In genomic region chr19:17394891-17395415, GRCh38 we compare ENCODE assay signal across 6 cellular contexts. TPM values are rescaled to one million over a fixed set of nuclear protein-coding genes. Genes with fewer than 3 reads are reported as not detected.
DNase-seq lines count a peak whose midpoint lies in the region; ATAC-seq lines count a peak whose summit lies in the region.

No MANE protein-coding gene starts in this region.

- POLR2A ChIA-PET in activated CD4-positive, alpha-beta memory T cell treated with anti-CD3 and anti-CD28 coated beads, Interleukin-2, amount 10 ng/mL, durations not matched to agents 7 days and 5 days (lab: Charles Lee) = interaction anchor here (1.2 to 2.9 kb wide), 2 partner anchors 9 to 70 kb away, joined by 3 to 23 read pairs; partner anchors contain the start of gene BST2

- CTCF ChIA-PET in activated CD4-positive, alpha-beta memory T cell treated with anti-CD3 and anti-CD28 coated beads, Interleukin-2, amount 10 ng/mL, durations not matched to agents 7 days and 5 days (lab: Charles Lee) = interaction anchor here (0.6 to 4.3 kb wide), 6 partner anchors 8 to 71 kb away, joined by 3 to 14 read pairs (median 4); partner anchors contain the start of gene BST2

- peaks cover 31% of the 10 kb centered on the region for H3K4me1 Mint-ChIP-seq in activated CD4-positive, alpha-beta memory T cell treated with anti-CD3 and anti-CD28 coated beads, Interleukin-2, amount 10 ng/mL, durations not matched to agents 7 days and 5 days

- peak overlapping the region; percentile 72 for H3K27ac Mint-ChIP-seq in activated CD4-positive, alpha-beta memory T cell treated with anti-CD3 and anti-CD28 coated beads, Interleukin-2, amount 10 ng/mL, durations not matched to agents 7 days and 5 days

- peaks cover 23% of the 10 kb centered on the region for H3K36me3 Mint-ChIP-seq in activated CD4-positive, alpha-beta memory T cell treated with anti-CD3 and anti-CD28 coated beads, Interleukin-2, amount 10 ng/mL, durations not matched to agents 7 days and 5 days (ENCODE audit: low read depth)

- peak; percentile 27 to 28 for ATAC-seq in left cardiac atrium

- intact Hi-C loops in left cardiac atrium (cut with DNase I) (loop anchor here in 1 of 2 donors (10.0 kb wide), 1 partner anchor 70 kb away; the partner anchor contains the start of gene NXNL1), posterior vena cava (cut with DNase I) (loop anchor here (5.0 kb wide), 2 partner anchors 53 to 72 kb away; no protein-coding TSS in a partner anchor)

- H3K4me3 Mint-ChIP-seq in activated CD4-positive, alpha-beta memory T cell treated with anti-CD3 and anti-CD28 coated beads, Interleukin-2, amount 10 ng/mL, durations not matched to agents 7 days and 5 days = no peak overlapping the region

- DNase-seq in AG08396 (ENCODE audit: low spot score) = peak; percentile 81
- DNase-seq in Kasumi-1 (lab: John Stamatoyannopoulos, UW) = peak; percentile 82 to 84
- peak; percentile 80 for DNase-seq in activated CD4-positive, alpha-beta memory T cell treated with anti-CD3 and anti-CD28 coated beads, Interleukin-2, amount 10 ng/mL, durations not matched to agents 7 days and 5 days
- peak; percentile 78 for DNase-seq in left cardiac atrium
- DNase-seq in stimulated activated CD8-positive, alpha-beta memory T cell treated with anti-CD3 and anti-CD28 coated beads, Interleukin-7, amount 100 ng/mL, for 48 hours (ENCODE audit: extremely low read depth in 1 of 2, low read depth in 1 of 2) = peak; percentile 36 to 56
- DNase-seq in posterior vena cava (ENCODE audit: low spot score) = no peak

- H3K27me3 Mint-ChIP-seq in activated CD4-positive, alpha-beta memory T cell treated with anti-CD3 and anti-CD28 coated beads, Interleukin-2, amount 10 ng/mL, durations not matched to agents 7 days and 5 days = peaks cover 10% of the 10 kb centered on the region

- no peaks in the 10 kb centered on the region for H3K9me3 Mint-ChIP-seq in activated CD4-positive, alpha-beta memory T cell treated with anti-CD3 and anti-CD28 coated beads, Interleukin-2, amount 10 ng/mL, durations not matched to agents 7 days and 5 days

RNA-seq across cellular contexts. Expression of gene CCDC194, which starts 1.0 kb away (rescaled TPM):
- total RNA-seq in activated CD4-positive, alpha-beta memory T cell treated with anti-CD3 and anti-CD28 coated beads, Interleukin-2, amount 10 ng/mL, durations not matched to agents 7 days and 5 days = 1 to 10 TPM; 4.9 to 7.0 TPM
- not detected for total RNA-seq in left cardiac atrium
- under 1 TPM in 1 of 2 donors, not detected in 1; 0.52 TPM for total RNA-seq in posterior vena cava

RNA-seq across cellular contexts. Expression of gene BST2, which starts 10.5 kb away (rescaled TPM):
- 100 to 1,000 TPM; 288 to 301 TPM for total RNA-seq in activated CD4-positive, alpha-beta memory T cell treated with anti-CD3 and anti-CD28 coated beads, Interleukin-2, amount 10 ng/mL, durations not matched to agents 7 days and 5 days
- total RNA-seq in left cardiac atrium (10 to 100 TPM; 56.9 to 72.6 TPM), posterior vena cava (10 to 100 TPM; 37.8 to 82.9 TPM)

RNA-seq across cellular contexts. Expression of gene PLVAP, which starts 17.8 kb away (rescaled TPM):
- not detected for total RNA-seq in activated CD4-positive, alpha-beta memory T cell treated with anti-CD3 and anti-CD28 coated beads, Interleukin-2, amount 10 ng/mL, durations not matched to agents 7 days and 5 days
- total RNA-seq in left cardiac atrium (100 to 1,000 TPM; 102 to 137 TPM), posterior vena cava (100 to 1,000 TPM; 151 to 181 TPM)

RNA-seq across cellular contexts. Expression of gene MVB12A, which starts 24.9 kb away (rescaled TPM):
- total RNA-seq in activated CD4-positive, alpha-beta memory T cell treated with anti-CD3 and anti-CD28 coated beads, Interleukin-2, amount 10 ng/mL, durations not matched to agents 7 days and 5 days = 10 to 100 TPM; 44.5 to 45.3 TPM
- total RNA-seq in left cardiac atrium (10 to 100 TPM; 22.6 to 24.8 TPM), posterior vena cava (10 to 100 TPM; 24.4 to 30.3 TPM)

RNA-seq across cellular contexts. Expression of gene TMEM221, which starts 53.5 kb away (rescaled TPM):
- not detected for total RNA-seq in activated CD4-positive, alpha-beta memory T cell treated with anti-CD3 and anti-CD28 coated beads, Interleukin-2, amount 10 ng/mL, durations not matched to agents 7 days and 5 days
- total RNA-seq in left cardiac atrium (under 1 TPM; 0.18 to 0.21 TPM), posterior vena cava (under 1 TPM; 0.14 to 0.46 TPM)

Comparison
In these comparisons a context has a peak if more than half of its experiments do, and no peak if none do; other contexts are left out.
1. RNA of gene PLVAP, which starts 17.8 kb away (total RNA-seq): 151 to 181 TPM in posterior vena cava and 102 to 137 TPM in left cardiac atrium; not detected in activated CD4-positive, alpha-beta memory T cell treated with anti-CD3 and anti-CD28 coated beads, Interleukin-2, amount 10 ng/mL, durations not matched to agents 7 days and 5 days; every median in the first group is over 10 times any median in the second.